Comparison of ENCODE assay signal across 13 cellular contexts in the genomic region with DNA sequence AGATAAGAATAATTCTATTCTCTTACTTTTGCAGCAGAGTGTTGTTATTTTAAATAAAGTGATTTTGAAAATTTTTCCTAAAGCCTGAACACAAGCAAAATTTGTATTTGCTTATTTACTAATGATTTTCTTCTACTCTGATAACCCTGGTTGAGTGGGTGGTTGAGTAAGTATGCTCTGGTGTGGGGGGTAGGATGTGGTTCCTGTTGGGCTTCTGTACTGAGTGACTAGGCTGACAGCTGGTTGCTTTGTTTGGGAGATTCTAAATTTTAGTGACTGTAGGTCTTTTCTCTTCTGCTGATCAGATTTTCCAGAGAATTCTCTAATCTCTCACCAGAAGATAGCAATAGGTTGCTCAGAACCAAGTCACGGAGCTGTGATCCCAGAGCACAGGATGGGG.
A peak's percentile ranks its signal among the peaks of the same experiment; 100 is the strongest.
DNase-seq lines count a peak whose midpoint lies in the region; ATAC-seq and TF ChIP-seq lines count a peak whose summit lies in the region.
"Had no signal": no experiment of that assay in that cellular context is flagged by ENCODE, and none has a peak within 500 bp of the region (broad histone marks: within the 10 kb centered on the region; RNA-seq: fewer than 3 reads in every experiment).

No MANE protein-coding gene starts in this region.

- H2BK15ac ChIP-seq in H9 (ENCODE audit: low read depth, low read length) = no peak overlapping the region

- no peak overlapping the region for H3K18ac ChIP-seq in H9 (ENCODE audit: insufficient read length, low read depth, low read length)

- intact Hi-C loops in CD14-positive monocyte (cut with micrococcal nuclease) = no loop called here

- no peaks in the 10 kb centered on the region for H3K23me2 ChIP-seq in H9 (ENCODE audit: insufficient read length, low read depth, low read length, poor library complexity, severe bottlenecking)

- H4K20me1 ChIP-seq in H9 (ENCODE audit: control insufficient read depth, insufficient read depth, insufficient read length) = no peaks in the 10 kb centered on the region

- no peak overlapping the region for H4K91ac ChIP-seq in H9 (ENCODE audit: insufficient read length, low read depth, low read length)

- H4K5ac ChIP-seq in H9 (ENCODE audit: insufficient read length, low read depth, low read length) = no peak overlapping the region

- H3K4me2 ChIP-seq in H9 (ENCODE audit: insufficient read depth, insufficient read length, low read length) = no peak overlapping the region

- H3K23ac ChIP-seq in H9 (ENCODE audit: insufficient read length, low read depth, low read length) = no peak overlapping the region

- peak overlapping the region in 2 of 3 experiments; percentile 35 to 65; a peak in 1 of 7 replicates for H3K27ac Mint-ChIP-seq in H9
- no peak overlapping the region for H3K27ac Mint-ChIP-seq in CD14-positive monocyte

- H3K56ac ChIP-seq in H9 (ENCODE audit: insufficient read length, low read depth, low read length) = no peak overlapping the region

- no peak overlapping the region for H2AK5ac ChIP-seq in H9 (ENCODE audit: insufficient read length, low read length)

- no peaks in the 10 kb centered on the region; the same call in 1 of the 2 replicates for H3K79me2 ChIP-seq in H9 (ENCODE audit: insufficient read depth, low read length)

- no peak overlapping the region; the same call in 1 of the 2 replicates for H3K14ac ChIP-seq in H9 (ENCODE audit: insufficient read depth, low read length)

- H3K36me3 Mint-ChIP-seq in H9 (ENCODE audit: insufficient read depth in 1 of 3, low read depth in 3 of 3) (peaks cover 10 to 15% (median 13%) of the 10 kb centered on the region in 3 experiments), CD14-positive monocyte (peaks cover 2 to 18% of the 10 kb centered on the region in 2 donors)

- H3K4me3 Mint-ChIP-seq in H9 (no peak overlapping the region), CD14-positive monocyte (no peak overlapping the region)

- H4K8ac ChIP-seq in H9 (replicated peaks; ENCODE audit: insufficient read length, low read depth, low read length) = no peak overlapping the region

- H3K9me3 Mint-ChIP-seq in H9 (peaks cover 0 to 6% of the 10 kb centered on the region in 2 experiments; a peak in 3 of 5 replicates), CD14-positive monocyte (peaks cover 0 to 7% (median 3%) of the 10 kb centered on the region in 7 donors)

- no peak overlapping the region for H2BK120ac ChIP-seq in H9 (ENCODE audit: low read depth, low read length, poor library complexity, severe bottlenecking)

- H3T11ph ChIP-seq in H9 (ENCODE audit: low read length) = no peak overlapping the region

- H3K4me1 ChIP-seq in H9 (ENCODE audit: insufficient read depth, low read length) = no peaks in the 10 kb centered on the region
- H3K4me1 ChIP-seq: ascending aorta, heart right ventricle had no signal

- H3K4me1 Mint-ChIP-seq in H9 = peaks cover 2 to 5% of the 10 kb centered on the region in 2 experiments; a peak in 1 of 4 replicates
- no peaks in the 10 kb centered on the region for H3K4me1 Mint-ChIP-seq in CD14-positive monocyte

- H3K27me3 Mint-ChIP-seq in H9 (ENCODE audit: low read depth) (no peaks in the 10 kb centered on the region), CD14-positive monocyte (ENCODE audit: low read depth in 3 of 3) (peaks cover 0 to 2% (median 0%) of the 10 kb centered on the region in 3 donors)

- no peak overlapping the region for H3K27ac ChIP-seq in H9 (ENCODE audit: insufficient read length, low read depth, low read length)
- H3K27ac ChIP-seq: ascending aorta, heart right ventricle, SJCRH30 had no signal

- H2BK5ac ChIP-seq in H9 (ENCODE audit: insufficient read length, low read length) = no peak overlapping the region

- no CpG with 5 or more reads among the region's 1 CpG for WGBS in H9 (ENCODE audit: extremely low coverage, insufficient read length, low lambda C conversion rate)

- peak; percentile 12 for DNase-seq in AG20443 (ENCODE audit: low spot score)
- no peak for DNase-seq in H9
- peak; percentile 20 for DNase-seq in RPMI7951 (ENCODE audit: low read depth)
- peak; percentile 7 for DNase-seq in iPS-NIHi7 (ENCODE audit: extremely low spot score)
- no peak for DNase-seq in CD14-positive monocyte (ENCODE audit: low spot score)
- DNase-seq in NCI-H1105 (lab: John Stamatoyannopoulos, UW) = no peak
- no peak for DNase-seq in activated effector memory CD4-positive, alpha-beta T cell treated with anti-CD3 and anti-CD28 coated beads, Interleukin-2, amount 50 U/mL, for 16 hours
- DNase-seq: heart right ventricle, NCI-H526, occipital lobe had no signal

- H2BK12ac ChIP-seq in H9 (ENCODE audit: insufficient read length, low read depth, low read length) = no peak overlapping the region

- H3K9me3 ChIP-seq in H9 (ENCODE audit: control insufficient read depth, low read depth, low read length) = no peaks in the 10 kb centered on the region
- H3K9me3 ChIP-seq: SJCRH30 had no signal

- H3K9ac ChIP-seq in H9 (ENCODE audit: extremely low read depth, insufficient read length, low read length) = no peak overlapping the region

- ATAC-seq in GM21390 (IDR thresholded peaks at IDR 0.05; ENCODE audit: unreplicated experiment) = no peak
- ATAC-seq: heart right ventricle had no signal

- no peak overlapping the region for H2BK20ac ChIP-seq in H9 (ENCODE audit: low read depth, low read length, poor library complexity, severe bottlenecking)

- no peak overlapping the region for H2AFZ ChIP-seq in H9 (ENCODE audit: low read length)

- H3K79me1 ChIP-seq in H9 (ENCODE audit: insufficient read depth, low read depth, low read length, poor library complexity, severe bottlenecking) = no peaks in the 10 kb centered on the region

- TF ChIP-seq CTCF in H9 (conservative IDR thresholded peaks at IDR 0.05) = no peak
- TF ChIP-seq CTCF in CD14-positive monocyte (IDR thresholded peaks at IDR 0.05) = no peak

- no peaks in the 10 kb centered on the region for H3K27me3 ChIP-seq in H9 (ENCODE audit: insufficient read depth, low read length)
- H3K27me3 ChIP-seq: ascending aorta, heart right ventricle, SJCRH30 had no signal

- no peak overlapping the region for H3K4ac ChIP-seq in H9 (ENCODE audit: low read depth, low read length)

Comparison
In these comparisons a context has a peak if more than half of its experiments do, and no peak if none do; other contexts are left out.
1. DNase-seq: peak in AG20443 (single experiment), RPMI7951 (single experiment) and iPS-NIHi7 (single experiment); none in H9 (single experiment), CD14-positive monocyte (single experiment), NCI-H1105 (single experiment) and activated effector memory CD4-positive, alpha-beta T cell treated with anti-CD3 and anti-CD28 coated beads, Interleukin-2, amount 50 U/mL, for 16 hours (single experiment).
2. H3K27ac Mint-ChIP-seq: peak in H9 (2 of 3); none in CD14-positive monocyte (0 of 7).